In the genomic region with DNA sequence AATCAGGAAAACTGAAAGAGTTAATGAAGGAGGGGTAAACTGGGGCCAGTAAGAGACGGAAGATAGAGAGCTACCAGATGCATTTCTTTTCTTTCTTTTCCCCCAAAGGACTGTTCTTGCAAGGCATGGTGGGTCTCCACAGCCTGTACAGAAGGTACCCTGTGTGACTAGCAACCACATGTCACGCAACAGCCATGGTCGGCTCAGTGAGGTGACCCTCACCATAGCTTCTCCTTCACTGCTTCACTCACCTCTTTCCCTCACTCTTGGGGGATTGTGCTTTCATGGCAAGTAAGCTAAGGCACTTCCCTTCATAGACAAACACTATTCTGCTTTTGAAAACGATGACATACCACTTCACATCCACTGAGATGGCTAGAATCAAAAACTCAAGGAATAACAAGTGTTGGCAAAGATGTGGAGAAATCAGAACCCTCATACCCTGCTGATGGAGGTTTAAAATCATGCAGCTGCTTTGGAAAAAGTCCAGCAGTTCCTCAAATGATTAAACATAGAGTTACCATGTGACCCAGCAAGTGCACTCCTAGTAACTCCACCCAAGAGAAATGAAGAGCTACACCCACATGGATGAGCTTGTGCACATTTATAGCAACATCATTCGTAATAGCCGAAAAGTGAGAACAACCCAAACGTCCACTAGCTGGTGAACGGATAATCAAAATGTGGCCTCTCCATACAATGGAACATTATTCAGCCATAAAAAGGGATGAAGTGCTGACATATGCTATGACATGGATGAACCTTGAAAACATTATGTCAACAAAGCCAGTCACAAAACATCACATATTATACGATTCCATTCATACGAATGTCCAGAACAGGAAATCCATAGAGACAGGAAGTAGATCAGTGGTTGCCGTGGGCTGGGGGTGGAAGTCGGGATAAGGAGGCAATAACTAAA, we compare ENCODE assay signal across 12 cellular contexts.
"Had no signal": no experiment of that assay in that cellular context is flagged by ENCODE, and none has a peak within 500 bp of the region (broad histone marks: within the 10 kb centered on the region; RNA-seq: fewer than 3 reads in every experiment).

No MANE protein-coding gene starts in this region.

- H3K4me1 ChIP-seq: prostate gland, upper lobe of right lung had no signal

- H3K36me3 ChIP-seq: cardiac muscle cell, gastrocnemius medialis, prostate gland, right lobe of liver, upper lobe of right lung had no signal

- H3K9me3 ChIP-seq: gastrocnemius medialis, prostate gland, right lobe of liver, upper lobe of right lung had no signal

- H3K27ac ChIP-seq: cardiac muscle cell, gastrocnemius medialis, prostate gland, upper lobe of right lung had no signal

- DNase-seq: activated CD4-positive, alpha-beta memory T cell treated with anti-CD3 and anti-CD28 coated beads for 36 hours; activated CD4-positive, alpha-beta T cell treated with anti-CD3 and anti-CD28 coated beads for 1 hour; activated naive CD4-positive, alpha-beta T cell treated with anti-CD3 and anti-CD28 coated beads for 36 hours; gastrocnemius medialis; kidney; nucleus accumbens; stimulated activated CD4-positive, alpha-beta T cell treated with anti-CD3 and anti-CD28 coated beads, Interleukin-12 subunit alpha, Interleukin-12 subunit beta, amount 100 ng/mL, for 4 hours; stimulated activated naive CD4-positive, alpha-beta T cell; upper lobe of right lung had no signal

- H3K4me3 ChIP-seq: cardiac muscle cell, gastrocnemius medialis, prostate gland, right lobe of liver, upper lobe of right lung had no signal

- H3K27me3 ChIP-seq: cardiac muscle cell, gastrocnemius medialis, right lobe of liver, upper lobe of right lung had no signal
